Comparison of ENCODE assay signal across 9 cellular contexts in the genomic region with DNA sequence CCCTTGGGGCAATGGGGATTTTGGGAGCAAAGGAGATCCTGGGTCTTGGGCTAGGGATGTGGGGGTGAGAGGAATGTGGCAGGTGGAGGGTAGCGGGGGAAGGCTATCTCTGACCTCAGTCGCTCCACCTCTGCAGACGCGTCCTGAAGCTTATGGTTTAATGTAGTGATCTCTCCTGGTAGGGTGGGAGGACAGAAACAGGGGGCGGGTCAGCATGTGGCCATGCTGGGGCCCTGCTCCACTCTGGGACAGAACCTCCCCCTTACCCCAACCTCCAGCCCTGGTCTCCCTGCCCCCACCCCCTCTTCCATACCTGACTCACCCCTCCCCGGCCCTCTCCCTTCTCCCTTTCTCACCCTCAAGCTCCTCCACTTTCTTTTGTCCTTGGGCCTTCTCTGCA. TPM values are rescaled to one million over a fixed set of nuclear protein-coding genes. Genes with fewer than 3 reads are reported as not detected.
A peak's percentile ranks its signal among the peaks of the same experiment; 100 is the strongest.
DNase-seq lines count a peak whose midpoint lies in the region; ATAC-seq and TF ChIP-seq lines count a peak whose summit lies in the region.
"Had no signal": no experiment of that assay in that cellular context is flagged by ENCODE, and none has a peak within 500 bp of the region (broad histone marks: within the 10 kb centered on the region; RNA-seq: fewer than 3 reads in every experiment).

No MANE protein-coding gene starts in this region.

- no peak for TF ChIP-seq EP300 in suprapubic skin (IDR thresholded peaks at IDR 0.05)

- H3K9me3 ChIP-seq in suprapubic skin (no peaks in the 10 kb centered on the region), body of pancreas (no peaks in the 10 kb centered on the region)

- H3K36me3 ChIP-seq in suprapubic skin (no peaks in the 10 kb centered on the region), body of pancreas (replicated peaks in 1 of 2; ENCODE audit: insufficient read depth in 1 of 2, low read depth in 2 of 2) (no peaks in the 10 kb centered on the region)

- TF ChIP-seq POLR2A in suprapubic skin (IDR thresholded peaks at IDR 0.05), result no peak
- TF ChIP-seq POLR2A in body of pancreas (IDR thresholded peaks at IDR 0.05), result no peak

- H3K4me1 Mint-ChIP-seq in activated CD4-positive, alpha-beta T cell treated with anti-CD3 and anti-CD28 coated beads, Interleukin-2, amount 10 ng/mL, durations not matched to agents 24 days and 14 days, result peaks cover 33% of the 10 kb centered on the region
- peaks cover 46% of the 10 kb centered on the region for H3K4me1 Mint-ChIP-seq in activated T-cell treated with anti-CD3 and anti-CD28 coated beads, Interleukin-2, amount 50 U/mL, for 72 hours (ENCODE audit: low read depth)
- peaks cover 53 to 56% of the 10 kb centered on the region in 2 donors for H3K4me1 Mint-ChIP-seq in immature natural killer cell

- H3K4me3 Mint-ChIP-seq in activated CD4-positive, alpha-beta T cell treated with anti-CD3 and anti-CD28 coated beads, Interleukin-2, amount 10 ng/mL, durations not matched to agents 24 days and 14 days, result peak overlapping the region; percentile 97
- H3K4me3 Mint-ChIP-seq in activated T-cell treated with anti-CD3 and anti-CD28 coated beads, Interleukin-2, amount 50 U/mL, for 72 hours, result peak overlapping the region; percentile 87 to 97
- H3K4me3 Mint-ChIP-seq in immature natural killer cell, result peak overlapping the region; percentile 87 to 96 (median 95)

- TF ChIP-seq CTCF in suprapubic skin (IDR thresholded peaks at IDR 0.05) (no peak), body of pancreas (IDR thresholded peaks at IDR 0.05) (no peak), omental fat pad (IDR thresholded peaks at IDR 0.05) (no peak)

- peak; percentile 64 for DNase-seq in activated CD4-positive, alpha-beta T cell treated with anti-CD3 and anti-CD28 coated beads, Interleukin-2, amount 10 ng/mL, durations not matched to agents 24 days and 14 days
- DNase-seq in activated CD4-positive, alpha-beta T cell treated with anti-CD3 and anti-CD28 coated beads for 1 hour, result no peak
- DNase-seq in activated T-cell treated with anti-CD3 and anti-CD28 coated beads, Interleukin-2, amount 50 U/mL, for 72 hours, result peak; percentile 20 to 21
- DNase-seq in immature natural killer cell (no peak), suprapubic skin (ENCODE audit: low spot score in 2 of 2) (no peak), body of pancreas (no peak), omental fat pad (ENCODE audit: low spot score) (no peak), superior temporal gyrus (ENCODE audit: extremely low spot score) (no peak)
- DNase-seq: kidney glomerular epithelial cell had no signal

- no peaks in the 10 kb centered on the region for H3K27me3 Mint-ChIP-seq in activated CD4-positive, alpha-beta T cell treated with anti-CD3 and anti-CD28 coated beads, Interleukin-2, amount 10 ng/mL, durations not matched to agents 24 days and 14 days
- H3K27me3 Mint-ChIP-seq in activated T-cell treated with anti-CD3 and anti-CD28 coated beads, Interleukin-2, amount 50 U/mL, for 72 hours (ENCODE audit: low read depth), result no peaks in the 10 kb centered on the region
- peaks cover 4% of the 10 kb centered on the region in 3 donors for H3K27me3 Mint-ChIP-seq in immature natural killer cell (ENCODE audit: low read depth in 3 of 3)

- H3K4me1 ChIP-seq in suprapubic skin (peaks cover 19% of the 10 kb centered on the region), body of pancreas (no peaks in the 10 kb centered on the region)

- intact Hi-C loops in activated CD4-positive, alpha-beta T cell treated with anti-CD3 and anti-CD28 coated beads, Interleukin-2, amount 10 ng/mL, durations not matched to agents 24 days and 14 days (cut with micrococcal nuclease), result loop anchor here (2.0 kb wide), 1 partner anchor 13 kb away; no protein-coding TSS in a partner anchor
- intact Hi-C loops in body of pancreas (cut with DNase I), result no loop called here

- 76% methylated on average over 6 of the region's 6 CpGs for WGBS in suprapubic skin
- 61 to 80% methylated on average over 6 of the region's 6 CpGs for WGBS in body of pancreas, 2 donors

- H3K27me3 ChIP-seq in suprapubic skin (no peaks in the 10 kb centered on the region), body of pancreas (no peaks in the 10 kb centered on the region)

- no peak for ATAC-seq in activated T-cell treated with anti-CD3 and anti-CD28 coated beads, Interleukin-2, amount 50 U/mL, for 72 hours (replicated peaks in 1 of 2)
- ATAC-seq in body of pancreas (no peak), omental fat pad (ENCODE audit: low FRiP score) (no peak)

- peak overlapping the region; percentile 42 for H3K4me3 ChIP-seq in suprapubic skin
- H3K4me3 ChIP-seq in body of pancreas, result no peak overlapping the region

- H3K27ac Mint-ChIP-seq in activated CD4-positive, alpha-beta T cell treated with anti-CD3 and anti-CD28 coated beads, Interleukin-2, amount 10 ng/mL, durations not matched to agents 24 days and 14 days, result peak overlapping the region; percentile 90
- no peak overlapping the region for H3K27ac Mint-ChIP-seq in activated T-cell treated with anti-CD3 and anti-CD28 coated beads, Interleukin-2, amount 50 U/mL, for 72 hours
- peak overlapping the region; percentile 83 to 97 (median 88) for H3K27ac Mint-ChIP-seq in immature natural killer cell

- H3K9me3 Mint-ChIP-seq in activated CD4-positive, alpha-beta T cell treated with anti-CD3 and anti-CD28 coated beads, Interleukin-2, amount 10 ng/mL, durations not matched to agents 24 days and 14 days, result no peaks in the 10 kb centered on the region
- no peaks in the 10 kb centered on the region for H3K9me3 Mint-ChIP-seq in activated T-cell treated with anti-CD3 and anti-CD28 coated beads, Interleukin-2, amount 50 U/mL, for 72 hours
- H3K9me3 Mint-ChIP-seq in immature natural killer cell, result no peaks in the 10 kb centered on the region

- H3K36me3 Mint-ChIP-seq in activated CD4-positive, alpha-beta T cell treated with anti-CD3 and anti-CD28 coated beads, Interleukin-2, amount 10 ng/mL, durations not matched to agents 24 days and 14 days (ENCODE audit: low read depth), result peaks cover 31% of the 10 kb centered on the region
- peaks cover 0 to 2% of the 10 kb centered on the region in 2 donors for H3K36me3 Mint-ChIP-seq in activated T-cell treated with anti-CD3 and anti-CD28 coated beads, Interleukin-2, amount 50 U/mL, for 72 hours (ENCODE audit: insufficient read depth in 2 of 2)
- peaks cover 0 to 8% (median 3%) of the 10 kb centered on the region in 3 donors for H3K36me3 Mint-ChIP-seq in immature natural killer cell

- H3K27ac ChIP-seq in suprapubic skin (no peak overlapping the region), body of pancreas (no peak overlapping the region)

RNA-seq across cellular contexts. Expression of a gene that starts 1.4 kb away (rescaled TPM):
- 151 and 153 TPM in 2 replicates for total RNA-seq in activated CD4-positive, alpha-beta T cell treated with anti-CD3 and anti-CD28 coated beads, Interleukin-2, amount 10 ng/mL, durations not matched to agents 24 days and 14 days
- 10 to 100 TPM; 40.9 to 75.0 TPM for total RNA-seq in activated T-cell treated with anti-CD3 and anti-CD28 coated beads, Interleukin-2, amount 50 U/mL, for 72 hours
- 100 to 1,000 TPM; 326 to 394 (median 383) TPM for polyA plus RNA-seq in immature natural killer cell
- total RNA-seq in suprapubic skin (10 to 100 TPM in 2 of 4 donors, 1 to 10 TPM in 2; 6.6 to 19.7 (median 10.5) TPM), body of pancreas (10 to 100 TPM; 34.3 to 43.6 TPM), omental fat pad (100 to 1,000 TPM; 126 to 368 (median 146) TPM)

RNA-seq across cellular contexts. Expression of a gene that starts 10.0 kb away (rescaled TPM):
- total RNA-seq in activated CD4-positive, alpha-beta T cell treated with anti-CD3 and anti-CD28 coated beads, Interleukin-2, amount 10 ng/mL, durations not matched to agents 24 days and 14 days, result 2.6 and 3.1 TPM in 2 replicates
- total RNA-seq in activated T-cell treated with anti-CD3 and anti-CD28 coated beads, Interleukin-2, amount 50 U/mL, for 72 hours, result 1 to 10 TPM; 2.2 to 2.8 TPM
- under 1 TPM in 1 of 3 donors, not detected in 2; 0.40 TPM for polyA plus RNA-seq in immature natural killer cell
- not detected for total RNA-seq in suprapubic skin
- total RNA-seq in body of pancreas, result not detected
- total RNA-seq in omental fat pad, result 1 to 10 TPM in 1 of 4 donors, under 1 TPM in 1, not detected in 2; 0.93 to 1.7 TPM

RNA-seq across cellular contexts. Expression of a gene that starts 15.8 kb away (rescaled TPM):
- total RNA-seq in activated CD4-positive, alpha-beta T cell treated with anti-CD3 and anti-CD28 coated beads, Interleukin-2, amount 10 ng/mL, durations not matched to agents 24 days and 14 days, result 40.3 and 45.8 TPM in 2 replicates
- total RNA-seq in activated T-cell treated with anti-CD3 and anti-CD28 coated beads, Interleukin-2, amount 50 U/mL, for 72 hours, result 10 to 100 TPM; 32.4 to 38.4 TPM
- polyA plus RNA-seq in immature natural killer cell, result 10 to 100 TPM; 35.8 to 43.6 (median 36.3) TPM
- total RNA-seq in suprapubic skin (10 to 100 TPM; 44.2 to 71.3 (median 60.5) TPM), body of pancreas (10 to 100 TPM; 33.3 to 34.8 TPM), omental fat pad (10 to 100 TPM; 34.1 to 65.0 (median 45.9) TPM)

RNA-seq across cellular contexts. Expression of a gene that starts 26.9 kb away (rescaled TPM):
- total RNA-seq in activated CD4-positive, alpha-beta T cell treated with anti-CD3 and anti-CD28 coated beads, Interleukin-2, amount 10 ng/mL, durations not matched to agents 24 days and 14 days, result not detected in 2 replicates
- total RNA-seq in activated T-cell treated with anti-CD3 and anti-CD28 coated beads, Interleukin-2, amount 50 U/mL, for 72 hours, result not detected
- polyA plus RNA-seq in immature natural killer cell, result not detected
- total RNA-seq in suprapubic skin, result 10 to 100 TPM; 25.5 to 83.1 (median 26.6) TPM
- 10 to 100 TPM; 37.9 to 49.8 TPM for total RNA-seq in body of pancreas
- total RNA-seq in omental fat pad, result 100 to 1,000 TPM in 2 of 4 donors, 10 to 100 TPM in 2; 39.7 to 139 (median 114) TPM

RNA-seq across cellular contexts. Expression of a gene that starts 44.5 kb away (rescaled TPM):
- total RNA-seq in activated CD4-positive, alpha-beta T cell treated with anti-CD3 and anti-CD28 coated beads, Interleukin-2, amount 10 ng/mL, durations not matched to agents 24 days and 14 days, result not detected in 2 replicates
- total RNA-seq in activated T-cell treated with anti-CD3 and anti-CD28 coated beads, Interleukin-2, amount 50 U/mL, for 72 hours, result not detected
- under 1 TPM in 1 of 3 donors, not detected in 2; 0.24 TPM for polyA plus RNA-seq in immature natural killer cell
- 1 to 10 TPM in 1 of 4 donors, under 1 TPM in 2, not detected in 1; 0.39 to 1.2 (median 0.68) TPM for total RNA-seq in suprapubic skin
- under 1 TPM in 1 of 2 donors, not detected in 1; 0.52 TPM for total RNA-seq in body of pancreas
- 1 to 10 TPM in 1 of 4 donors, under 1 TPM in 2, not detected in 1; 0.38 to 1.9 (median 0.46) TPM for total RNA-seq in omental fat pad

Comparison
In these comparisons a context has a peak if more than half of its experiments do, and no peak if none do; other contexts are left out.
1. DNase-seq: peak in activated CD4-positive, alpha-beta T cell treated with anti-CD3 and anti-CD28 coated beads, Interleukin-2, amount 10 ng/mL, durations not matched to agents 24 days and 14 days (single experiment) and activated T-cell treated with anti-CD3 and anti-CD28 coated beads, Interleukin-2, amount 50 U/mL, for 72 hours (2 of 2); none in activated CD4-positive, alpha-beta T cell treated with anti-CD3 and anti-CD28 coated beads for 1 hour (single experiment), immature natural killer cell (0 of 3), suprapubic skin (0 of 2), body of pancreas (0 of 4), omental fat pad (single experiment) and superior temporal gyrus (single experiment).
2. Peak in every context shown above with its lines, with median percentiles within 50 percentile points of each other: H3K4me3 Mint-ChIP-seq.